9 cellular contexts compared by ENCODE assay signal in genomic region chr7:133053321-133053891, GRCh38. TPM values are rescaled to one million over a fixed set of nuclear protein-coding genes. Genes with fewer than 3 reads are reported as not detected.
A peak's percentile ranks its signal among the peaks of the same experiment; 100 is the strongest.
DNase-seq lines count a peak whose midpoint lies in the region; ATAC-seq and TF ChIP-seq lines count a peak whose summit lies in the region.
"Had no signal": no experiment of that assay in that cellular context is flagged by ENCODE, and none has a peak within 500 bp of the region (broad histone marks: within the 10 kb centered on the region; RNA-seq: fewer than 3 reads in every experiment).

No MANE protein-coding gene starts in this region.

- H3K4me3 ChIP-seq in fibroblast of mammary gland (ENCODE audit: control insufficient read depth, low read depth, low read length), result no peak overlapping the region

- no peak for TF ChIP-seq CTCF in fibroblast of mammary gland (conservative IDR thresholded peaks at IDR 0.05; ENCODE audit: control insufficient read depth, insufficient read depth, low read depth, low read length)
- TF ChIP-seq CTCF in activated CD8-positive, alpha-beta T cell treated with anti-CD3 and anti-CD28 coated beads for 36 hours (IDR thresholded peaks at IDR 0.05), result no peak

- CTCF ChIA-PET in activated CD8-positive, alpha-beta T cell treated with anti-CD3 and anti-CD28 coated beads for 36 hours (lab: Charles Lee), result no interaction called here

- DNase-seq in M059J (ENCODE audit: low read depth) (peak; percentile 97), fibroblast of mammary gland (ENCODE audit: low read depth) (peak; percentile 97), KG1 (lab: John Stamatoyannopoulos, UW) (no peak), DMS79 treated with DMSO at 0.1 percent for 48 hours (lab: John Stamatoyannopoulos, UW) (no peak), UCSD-AML1 (lab: John Stamatoyannopoulos, UW; ENCODE audit: unreplicated experiment) (no peak)
- DNase-seq in stimulated activated effector memory CD8-positive, alpha-beta T cell treated with anti-CD3 and anti-CD28 coated beads, Interleukin-12 subunit alpha, Interleukin-12 subunit beta, amount 100 ng/mL, for 72 hours (ENCODE audit: low spot score in 2 of 2), result no peak
- DNase-seq in activated CD8-positive, alpha-beta T cell treated with anti-CD3 and anti-CD28 coated beads for 36 hours, result no peak
- DNase-seq: NCI-H1417 treated with DMSO at 0.1 percent for 48 hours had no signal

- no peaks in the 10 kb centered on the region for H3K27me3 Mint-ChIP-seq in activated CD8-positive, alpha-beta T cell treated with anti-CD3 and anti-CD28 coated beads for 36 hours

- ATAC-seq in GM19025 (IDR thresholded peaks at IDR 0.05; ENCODE audit: low read depth, unreplicated experiment), result peak; percentile 64
- peak; percentile 92 for ATAC-seq in stimulated activated effector memory CD8-positive, alpha-beta T cell treated with anti-CD3 and anti-CD28 coated beads, Interleukin-12 subunit alpha, Interleukin-12 subunit beta, amount 100 ng/mL, for 72 hours
- no peak for ATAC-seq in activated CD8-positive, alpha-beta T cell treated with anti-CD3 and anti-CD28 coated beads for 36 hours

- POLR2A ChIA-PET in activated CD8-positive, alpha-beta T cell treated with anti-CD3 and anti-CD28 coated beads for 36 hours (lab: Charles Lee), result no interaction called here

- no peaks in the 10 kb centered on the region for H3K36me3 Mint-ChIP-seq in stimulated activated effector memory CD8-positive, alpha-beta T cell treated with anti-CD3 and anti-CD28 coated beads, Interleukin-12 subunit alpha, Interleukin-12 subunit beta, amount 100 ng/mL, for 72 hours
- H3K36me3 Mint-ChIP-seq in activated CD8-positive, alpha-beta T cell treated with anti-CD3 and anti-CD28 coated beads for 36 hours (ENCODE audit: low read depth), result no peaks in the 10 kb centered on the region

- no peak overlapping the region for H3K4me3 Mint-ChIP-seq in stimulated activated effector memory CD8-positive, alpha-beta T cell treated with anti-CD3 and anti-CD28 coated beads, Interleukin-12 subunit alpha, Interleukin-12 subunit beta, amount 100 ng/mL, for 72 hours
- no peak overlapping the region for H3K4me3 Mint-ChIP-seq in activated CD8-positive, alpha-beta T cell treated with anti-CD3 and anti-CD28 coated beads for 36 hours

- intact Hi-C loops in activated CD8-positive, alpha-beta T cell treated with anti-CD3 and anti-CD28 coated beads for 36 hours (cut with micrococcal nuclease), result no loop called here

- peaks cover 21% of the 10 kb centered on the region for H3K4me1 Mint-ChIP-seq in stimulated activated effector memory CD8-positive, alpha-beta T cell treated with anti-CD3 and anti-CD28 coated beads, Interleukin-12 subunit alpha, Interleukin-12 subunit beta, amount 100 ng/mL, for 72 hours
- H3K4me1 Mint-ChIP-seq in activated CD8-positive, alpha-beta T cell treated with anti-CD3 and anti-CD28 coated beads for 36 hours (ENCODE audit: low read depth), result peaks cover 24% of the 10 kb centered on the region

- H3K9me3 Mint-ChIP-seq in stimulated activated effector memory CD8-positive, alpha-beta T cell treated with anti-CD3 and anti-CD28 coated beads, Interleukin-12 subunit alpha, Interleukin-12 subunit beta, amount 100 ng/mL, for 72 hours, result no peaks in the 10 kb centered on the region
- no peaks in the 10 kb centered on the region for H3K9me3 Mint-ChIP-seq in activated CD8-positive, alpha-beta T cell treated with anti-CD3 and anti-CD28 coated beads for 36 hours

- H3K27ac Mint-ChIP-seq in stimulated activated effector memory CD8-positive, alpha-beta T cell treated with anti-CD3 and anti-CD28 coated beads, Interleukin-12 subunit alpha, Interleukin-12 subunit beta, amount 100 ng/mL, for 72 hours, result no peak overlapping the region
- H3K27ac Mint-ChIP-seq in activated CD8-positive, alpha-beta T cell treated with anti-CD3 and anti-CD28 coated beads for 36 hours, result no peak overlapping the region

RNA-seq across cellular contexts. Expression of gene CHCHD3, which starts 28.5 kb away (rescaled TPM):
- total RNA-seq in M059J (2014; rRNA removed; shearing (Covaris generic)), result 108 and 123 TPM in 2 replicates
- 10 to 100 TPM; 61.4 to 63.4 TPM for total RNA-seq in activated CD8-positive, alpha-beta T cell treated with anti-CD3 and anti-CD28 coated beads for 36 hours

Comparison
In these comparisons a context has a peak if more than half of its experiments do, and no peak if none do; other contexts are left out.
1. DNase-seq: peak in M059J (single experiment) and fibroblast of mammary gland (single experiment); none in stimulated activated effector memory CD8-positive, alpha-beta T cell treated with anti-CD3 and anti-CD28 coated beads, Interleukin-12 subunit alpha, Interleukin-12 subunit beta, amount 100 ng/mL, for 72 hours (0 of 2), KG1 (single experiment), DMS79 treated with DMSO at 0.1 percent for 48 hours (single experiment), UCSD-AML1 (single experiment) and activated CD8-positive, alpha-beta T cell treated with anti-CD3 and anti-CD28 coated beads for 36 hours (single experiment).